ENCODE assay signal across 9 cellular contexts in the genomic region with DNA sequence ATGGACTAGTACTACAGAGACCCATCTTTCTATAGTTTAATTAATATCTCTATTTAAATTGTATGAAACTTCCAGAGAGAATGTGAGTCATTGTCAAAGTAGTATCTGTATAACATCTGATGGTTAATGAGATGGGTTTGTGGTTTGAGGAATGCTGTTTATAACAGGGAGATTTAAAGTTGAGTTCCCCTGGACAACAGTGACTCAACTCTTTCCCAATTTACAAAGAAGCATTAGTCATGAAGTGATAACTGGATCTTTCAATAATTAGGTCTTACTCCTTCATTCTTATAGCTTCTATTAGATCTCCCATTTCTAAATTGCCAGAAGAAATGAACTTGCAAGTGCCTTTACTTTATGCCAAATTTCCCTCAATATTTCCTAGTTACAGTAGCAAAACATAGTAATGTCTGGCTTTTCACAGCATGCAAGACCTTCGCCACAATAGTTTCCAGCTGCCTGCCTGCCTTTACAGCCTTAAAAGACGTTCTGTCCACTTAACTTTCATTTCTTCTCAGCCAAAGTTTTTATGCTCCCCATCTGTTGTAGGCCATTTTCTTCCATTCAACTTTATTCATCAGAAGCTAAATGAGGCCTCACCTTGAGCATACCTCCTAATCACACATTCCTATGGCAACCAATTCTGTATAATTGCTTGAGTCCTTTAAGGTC. TPM values are rescaled to one million over a fixed set of nuclear protein-coding genes. Genes with fewer than 3 reads are reported as not detected.
DNase-seq lines count a peak whose midpoint lies in the region; ATAC-seq, FAIRE-seq and TF ChIP-seq lines count a peak whose summit lies in the region.
"Had no signal": no experiment of that assay in that cellular context is flagged by ENCODE, and none has a peak within 500 bp of the region (broad histone marks: within the 10 kb centered on the region; RNA-seq: fewer than 3 reads in every experiment).

No MANE protein-coding gene starts in this region.

- FAIRE-seq in TTC549 (lab: Jason Lieb, UNC): peak; percentile 99

- 29% methylated on average over 2 of the region's 2 CpGs for WGBS in gastroesophageal sphincter (ENCODE audit: low coverage in 1 of 2), 2 donors

- DNase-seq in H4 (ENCODE audit: low spot score) (peak; percentile 85), T-helper 1 cell (no peak), medulla oblongata (ENCODE audit: extremely low spot score) (no peak), NCI-H82 (lab: John Stamatoyannopoulos, UW) (no peak)
- DNase-seq: activated CD4-positive, alpha-beta T cell treated with anti-CD3 and anti-CD28 coated beads, Interleukin-2, amount 10 ng/mL, durations not matched to agents 7 days and 5 days had no signal

- H3K4me3 ChIP-seq in gastroesophageal sphincter (no peak overlapping the region), skin epidermis (no peak overlapping the region)

- TF ChIP-seq CTCF in gastroesophageal sphincter (IDR thresholded peaks at IDR 0.05): no peak

- ATAC-seq in gastroesophageal sphincter (peak; percentile 94), HG02840 (IDR thresholded peaks at IDR 0.05; ENCODE audit: low FRiP score, unreplicated experiment) (no peak)

- no peaks in the 10 kb centered on the region for H3K27me3 ChIP-seq in gastroesophageal sphincter

- peaks cover 0 to 2% (median 0%) of the 10 kb centered on the region in 3 donors for H3K9me3 ChIP-seq in gastroesophageal sphincter

- TF ChIP-seq POLR2A in gastroesophageal sphincter (IDR thresholded peaks at IDR 0.05): no peak

- TF ChIP-seq EP300 in gastroesophageal sphincter (IDR thresholded peaks at IDR 0.05): no peak

- no peaks in the 10 kb centered on the region for H3K36me3 ChIP-seq in gastroesophageal sphincter

- H3K27ac ChIP-seq in gastroesophageal sphincter (peak overlapping the region; percentile 43 to 62 (median 58)), skin epidermis (peak overlapping the region in 13 of 21 experiments; percentile 19 to 72 (median 59))

- H3K4me1 ChIP-seq in gastroesophageal sphincter: peaks cover 0 to 13% (median 2%) of the 10 kb centered on the region in 3 donors

RNA-seq across cellular contexts. Expression of a gene that starts 47.7 kb away (rescaled TPM):
- total RNA-seq in H4 (2014; rRNA removed; shearing (Covaris generic)): 62.1 and 68.6 TPM in 2 replicates
- 10 to 100 TPM; 19.7 to 42.6 (median 28.3) TPM for total RNA-seq in gastroesophageal sphincter
